8 cellular contexts compared by ENCODE assay signal in genomic region chr7:149872419-149873073, GRCh38. TPM values are rescaled to one million over a fixed set of nuclear protein-coding genes. Genes with fewer than 3 reads are reported as not detected.
DNase-seq lines count a peak whose midpoint lies in the region; ATAC-seq and TF ChIP-seq lines count a peak whose summit lies in the region.

No MANE protein-coding gene starts in this region.

- H3K79me2 ChIP-seq in SU-DHL-6 (ENCODE audit: insufficient read depth, low read length): no peaks in the 10 kb centered on the region

- H3K36me3 ChIP-seq in ES-I3 (ENCODE audit: insufficient read depth, low read length) (no peaks in the 10 kb centered on the region), SU-DHL-6 (ENCODE audit: low read length) (no peaks in the 10 kb centered on the region), endodermal cell (ENCODE audit: control insufficient read depth, insufficient read depth, low read length) (no peaks in the 10 kb centered on the region), lower lobe of right lung (no peaks in the 10 kb centered on the region)

- DNase-seq in 8988T (peak; percentile 76), MV-4-11 (lab: John Stamatoyannopoulos, UW) (peak; percentile 67), endodermal cell (peak; percentile 82), lower lobe of right lung (peak; percentile 81), substantia nigra (lab: John Stamatoyannopoulos, UW) (peak in 45 of 49 donors; percentile 33 to 94 (median 74))
- no peak for DNase-seq in activated CD4-positive, CD25-positive, alpha-beta regulatory T cell treated with anti-CD3 and anti-CD28 coated beads, Interleukin-2, amount 50 U/mL, for 72 hours

- H2AFZ ChIP-seq in SU-DHL-6 (ENCODE audit: low read depth, low read length, severe bottlenecking): no peak overlapping the region

- peak; percentile 73 to 79 for ATAC-seq in lower lobe of right lung

- H4K20me1 ChIP-seq in SU-DHL-6 (ENCODE audit: low read depth, low read length): no peaks in the 10 kb centered on the region

- H3K9ac ChIP-seq in ES-I3 (ENCODE audit: low read depth, low read length) (peak overlapping the region; percentile 82), SU-DHL-6 (ENCODE audit: low read length) (peak overlapping the region; percentile 65), endodermal cell (ENCODE audit: extremely low read depth, low read length, poor library complexity, severe bottlenecking) (peak overlapping the region; percentile 34)

- peaks cover 29% of the 10 kb centered on the region for H3K27me3 Mint-ChIP-seq in endodermal cell (ENCODE audit: insufficient read depth)

- H3K4me1 Mint-ChIP-seq in endodermal cell: peaks cover 17% of the 10 kb centered on the region

- TF ChIP-seq CTCF in SU-DHL-6 (IDR thresholded peaks at IDR 0.05; ENCODE audit: insufficient read depth, low read length, poor library complexity, severe bottlenecking) (no peak), endodermal cell (conservative IDR thresholded peaks at IDR 0.05) (peak; percentile 44), lower lobe of right lung (IDR thresholded peaks at IDR 0.05) (no peak)

- H3K27ac ChIP-seq in SU-DHL-6 (ENCODE audit: low read depth, low read length): no peak overlapping the region
- H3K27ac ChIP-seq in endodermal cell (ENCODE audit: low read depth, low read length): no peak overlapping the region
- peak overlapping the region; percentile 82 for H3K27ac ChIP-seq in lower lobe of right lung
- H3K27ac ChIP-seq in substantia nigra (ENCODE audit: low read depth, low read length, poor library complexity, severe bottlenecking): peak overlapping the region; percentile 84

- H3K9me3 Mint-ChIP-seq in endodermal cell: no peaks in the 10 kb centered on the region

- peak overlapping the region; percentile 84 for H3K4me2 ChIP-seq in SU-DHL-6 (ENCODE audit: low read depth, low read length, poor library complexity, severe bottlenecking)

- H3K9me3 ChIP-seq in ES-I3 (ENCODE audit: control insufficient read depth, insufficient read depth, low read length): no peaks in the 10 kb centered on the region
- no peaks in the 10 kb centered on the region for H3K9me3 ChIP-seq in SU-DHL-6 (ENCODE audit: insufficient read depth, low read length)
- H3K9me3 ChIP-seq in endodermal cell (ENCODE audit: control insufficient read depth, low read length): no peaks in the 10 kb centered on the region
- no peaks in the 10 kb centered on the region for H3K9me3 ChIP-seq in lower lobe of right lung

- H3K9me2 ChIP-seq in SU-DHL-6 (replicated peaks; ENCODE audit: insufficient read depth, low read length): no peaks in the 10 kb centered on the region

- intact Hi-C loops in lower lobe of right lung (cut with DNase I): no loop called here

- peak overlapping the region; percentile 66 for H3K4me3 Mint-ChIP-seq in endodermal cell

- WGBS in endodermal cell (ENCODE audit: insufficient coverage in 1 of 2, insufficient read length in 1 of 2), 2 experiments: 36 to 42% methylated on average over 9 to 13 of the region's 13 CpGs

- H3F3A ChIP-seq in SU-DHL-6 (ENCODE audit: insufficient read depth): no peaks in the 10 kb centered on the region

- H3K27me3 ChIP-seq in SU-DHL-6 (ENCODE audit: low read length) (no peaks in the 10 kb centered on the region), endodermal cell (ENCODE audit: control insufficient read depth, insufficient read depth, low read length, poor library complexity, severe bottlenecking) (peaks cover 17% of the 10 kb centered on the region), lower lobe of right lung (ENCODE audit: low read depth) (no peaks in the 10 kb centered on the region)

- H3K4me3 ChIP-seq in SU-DHL-6 (ENCODE audit: insufficient read depth, low read length, poor library complexity, severe bottlenecking): peak overlapping the region; percentile 76
- peak overlapping the region; percentile 83 for H3K4me3 ChIP-seq in endodermal cell (ENCODE audit: low read length)
- peak overlapping the region; percentile 85 for H3K4me3 ChIP-seq in lower lobe of right lung

- H3K27ac Mint-ChIP-seq in endodermal cell: peak overlapping the region; percentile 48

- H3K4me1 ChIP-seq in ES-I3 (ENCODE audit: insufficient read depth, low read length) (peaks cover 5% of the 10 kb centered on the region; the same call in 1 of the 2 replicates), endodermal cell (ENCODE audit: control insufficient read depth, insufficient read depth, low read length) (peaks cover 8% of the 10 kb centered on the region), lower lobe of right lung (peaks cover 14% of the 10 kb centered on the region)

- H3K36me3 Mint-ChIP-seq in endodermal cell (ENCODE audit: low read depth): no peaks in the 10 kb centered on the region

RNA-seq across cellular contexts. Expression of gene ATP6V0E2, which starts 1.2 kb away (rescaled TPM):
- total RNA-seq in endodermal cell (10 to 100 TPM; 15.3 to 16.1 TPM), lower lobe of right lung (17.9 TPM)
- polyA plus RNA-seq in endodermal cell (2013, experiment 1 of 2): 30.6 TPM
- polyA plus RNA-seq in endodermal cell (2013, experiment 2 of 2): 28.9 TPM

RNA-seq across cellular contexts. Expression of gene ZNF862, which starts 34.4 kb away (rescaled TPM):
- total RNA-seq in endodermal cell: 10 to 100 TPM in 1 of 2 donors, 1 to 10 TPM in 1; 8.3 to 15.6 TPM
- polyA plus RNA-seq in endodermal cell (2013, experiment 1 of 2): 8.8 TPM
- polyA plus RNA-seq in endodermal cell (2013, experiment 2 of 2): 8.9 TPM
- total RNA-seq in lower lobe of right lung: 20.7 TPM

Comparison
In these comparisons a context has a peak if more than half of its experiments do, and no peak if none do; other contexts are left out.
1. H3K27ac ChIP-seq: peak in lower lobe of right lung (single experiment) and substantia nigra (single experiment); none in SU-DHL-6 (single experiment) and endodermal cell (single experiment).
2. Peak in every context shown above with its lines, with median percentiles within 50 percentile points of each other: H3K9ac ChIP-seq and H3K4me3 ChIP-seq.